In the genomic region with DNA sequence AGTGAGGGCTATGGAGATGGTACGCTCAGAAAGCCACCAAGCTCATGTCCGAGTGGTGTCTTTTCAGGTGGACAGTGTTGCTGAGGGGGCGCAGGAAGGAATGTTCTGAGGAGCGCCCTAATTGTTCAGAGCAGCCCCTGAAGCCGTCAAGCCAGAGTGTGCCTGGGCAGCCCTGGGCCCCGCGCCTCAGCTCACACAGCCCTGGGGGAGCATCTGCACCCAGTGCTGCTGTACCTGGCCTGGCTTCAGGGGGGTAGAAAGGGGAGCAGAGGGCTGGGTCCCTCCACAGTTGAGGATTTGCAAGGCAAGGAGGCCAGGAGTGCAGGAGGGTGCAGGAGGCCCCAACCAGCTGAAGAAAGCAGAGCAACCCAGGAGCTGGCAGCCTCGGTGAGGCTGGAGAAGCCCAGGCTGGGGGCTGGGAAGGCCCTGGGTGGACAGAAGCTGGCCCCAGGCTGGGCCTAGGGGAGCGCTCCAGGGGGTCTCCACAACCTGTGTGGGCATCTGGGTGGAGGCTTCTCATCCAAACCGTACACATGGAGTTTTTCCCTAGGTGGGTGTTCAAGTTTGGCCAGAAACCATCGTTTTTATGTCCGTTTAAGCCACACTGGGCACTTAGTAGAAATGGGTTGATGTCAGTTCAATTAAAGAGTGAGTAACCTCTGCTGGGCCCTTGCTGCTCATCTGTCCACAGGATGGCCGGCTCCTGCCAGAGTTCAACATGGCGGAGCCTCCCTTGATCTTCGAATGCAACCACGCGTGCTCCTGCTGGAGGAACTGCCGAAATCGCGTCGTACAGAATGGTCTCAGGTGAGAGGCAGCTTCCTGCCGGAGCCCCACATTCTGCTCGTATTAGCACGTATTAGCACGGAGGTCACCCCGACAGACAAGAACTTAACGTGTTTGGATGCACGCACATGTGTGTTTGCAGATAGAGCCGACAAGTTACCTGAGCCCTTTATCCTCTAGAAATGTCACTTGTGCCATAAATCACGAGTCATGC, we compare ENCODE assay signal across 17 cellular contexts.
"Had no signal": no experiment of that assay in that cellular context is flagged by ENCODE, and none has a peak within 500 bp of the region (broad histone marks: within the 10 kb centered on the region; RNA-seq: fewer than 3 reads in every experiment).

No MANE protein-coding gene starts in this region.

- H3K4me3 ChIP-seq: dorsolateral prefrontal cortex, esophagus muscularis mucosa, ovary, tibial nerve had no signal

- ATAC-seq: activated CD4-positive, CD25-positive, alpha-beta regulatory T cell treated with anti-CD3 and anti-CD28 coated beads, Interleukin-2, amount 50 U/mL, for 24 hours; activated CD8-positive, alpha-beta memory T cell treated with anti-CD3 and anti-CD28 coated beads, Interleukin-2, amount 10 ng/mL, durations not matched to agents 7 days and 5 days; activated T-cell treated with anti-CD3 and anti-CD28 coated beads, Interleukin-2, amount 50 U/mL, for 72 hours; left lobe of liver had no signal

- DNase-seq: activated CD4-positive, alpha-beta T cell treated with anti-CD3 and anti-CD28 coated beads, Interleukin-2, amount 50 U/mL, for 4 hours; activated CD8-positive, alpha-beta memory T cell treated with anti-CD3 and anti-CD28 coated beads, Interleukin-2, amount 10 ng/mL, durations not matched to agents 7 days and 5 days; activated naive CD4-positive, alpha-beta T cell treated with anti-CD3 and anti-CD28 coated beads, Interleukin-2, amount 50 U/mL, for 16 hours; activated T-cell treated with anti-CD3 and anti-CD28 coated beads, Interleukin-2, amount 50 U/mL, for 72 hours; glutamatergic neuron; mammary epithelial cell; ovary; stimulated activated CD4-positive, alpha-beta T cell treated with anti-CD3 and anti-CD28 coated beads, Interleukin-15, amount 100 ng/mL, for 24 hours; stimulated activated CD4-positive, alpha-beta T cell treated with anti-CD3 and anti-CD28 coated beads, Interleukin-4, amount 100 ng/mL, for 24 hours had no signal

- H3K4me1 Mint-ChIP-seq: activated CD8-positive, alpha-beta memory T cell treated with anti-CD3 and anti-CD28 coated beads, Interleukin-2, amount 10 ng/mL, durations not matched to agents 7 days and 5 days; brain; nephron had no signal

- H3K27ac Mint-ChIP-seq: activated CD8-positive, alpha-beta memory T cell treated with anti-CD3 and anti-CD28 coated beads, Interleukin-2, amount 10 ng/mL, durations not matched to agents 7 days and 5 days; activated T-cell treated with anti-CD3 and anti-CD28 coated beads, Interleukin-2, amount 50 U/mL, for 72 hours had no signal

- H3K4me1 ChIP-seq: esophagus muscularis mucosa, tibial nerve had no signal

- H3K36me3 ChIP-seq: ovary had no signal

- H3K27me3 ChIP-seq: dorsolateral prefrontal cortex, esophagus muscularis mucosa, ovary, tibial nerve had no signal

- H3K9me3 Mint-ChIP-seq: activated T-cell treated with anti-CD3 and anti-CD28 coated beads, Interleukin-2, amount 50 U/mL, for 72 hours had no signal

- H3K27ac ChIP-seq: esophagus muscularis mucosa, ovary, tibial nerve had no signal

- H3K4me3 Mint-ChIP-seq: activated CD8-positive, alpha-beta memory T cell treated with anti-CD3 and anti-CD28 coated beads, Interleukin-2, amount 10 ng/mL, durations not matched to agents 7 days and 5 days; activated T-cell treated with anti-CD3 and anti-CD28 coated beads, Interleukin-2, amount 50 U/mL, for 72 hours; brain; nephron; T-helper 2 cell treated with Interferon-gamma antibody and Interleukin-4, amounts not matched to agents 5 μg/mL and 100 μg/mL, for 36 hours had no signal

- H3K27me3 Mint-ChIP-seq: activated CD8-positive, alpha-beta memory T cell treated with anti-CD3 and anti-CD28 coated beads, Interleukin-2, amount 10 ng/mL, durations not matched to agents 7 days and 5 days had no signal
